Comparison of ENCODE assay signal across 25 cellular contexts in genomic region chr2:182912518-182912915, GRCh38. TPM values are rescaled to one million over a fixed set of nuclear protein-coding genes. Genes with fewer than 3 reads are reported as not detected.
"Had no signal": no experiment of that assay in that cellular context is flagged by ENCODE, and none has a peak within 500 bp of the region (broad histone marks: within the 10 kb centered on the region; RNA-seq: fewer than 3 reads in every experiment).

No MANE protein-coding gene starts in this region.

- ATAC-seq: heart left ventricle; left colon; left ventricle myocardium superior; pancreas; sciatic nerve; stimulated activated memory B cell treated with anti-CD40 and anti-IgM and Interleukin-4, amounts not matched to agents 10 μg/mL and 1 μg/mL and 100 μg/mL, for 72 hours had no signal

- H3K36me3 ChIP-seq: prostate gland had no signal

- H3K4me3 Mint-ChIP-seq: naive B cell; nephron; stimulated activated memory B cell treated with anti-CD40 and anti-IgM and Interleukin-4, amounts not matched to agents 10 μg/mL and 1 μg/mL and 100 μg/mL, for 72 hours; stimulated activated naive CD8-positive, alpha-beta T cell treated with anti-CD3 and anti-CD28 coated beads, Interleukin-15, Interleukin-2, amounts not matched to agents 100 ng/mL and 50 ng/mL, for 24 hours had no signal

- H3K27ac ChIP-seq: heart left ventricle, pancreas, prostate gland, spleen, testis, tibial nerve had no signal

- DNase-seq: effector memory CD4-positive, alpha-beta T cell; erythroblast; foreskin melanocyte; heart left ventricle; hippocampal formation; left colon; left ventricle myocardium superior; mesendoderm; naive B cell; occipital lobe; pancreas; retina; spleen; stimulated activated CD4-positive, alpha-beta T cell treated with anti-CD3 and anti-CD28 coated beads, Interleukin-15, amount 100 ng/mL, for 24 hours; stimulated activated CD4-positive, alpha-beta T cell treated with anti-CD3 and anti-CD28 coated beads, Interleukin-1b, Interleukin-23, amount 100 ng/mL, for 48 hours; stimulated activated CD4-positive, alpha-beta T cell treated with anti-CD3 and anti-CD28 coated beads, Interleukin-4, amount 100 ng/mL, for 24 hours; testis had no signal

- H3K27ac Mint-ChIP-seq: naive B cell; stimulated activated memory B cell treated with anti-CD40 and anti-IgM and Interleukin-4, amounts not matched to agents 10 μg/mL and 1 μg/mL and 100 μg/mL, for 72 hours; stimulated activated naive CD8-positive, alpha-beta T cell treated with anti-CD3 and anti-CD28 coated beads, Interleukin-15, Interleukin-2, amounts not matched to agents 100 ng/mL and 50 ng/mL, for 24 hours had no signal

- H3K4me3 ChIP-seq: heart left ventricle, lung, pancreas, prostate gland, spleen, testis, tibial nerve had no signal

- H3K4me1 ChIP-seq: pancreas, prostate gland, spleen, testis, tibial nerve had no signal

- H3K4me1 Mint-ChIP-seq: naive B cell; stimulated activated memory B cell treated with anti-CD40 and anti-IgM and Interleukin-4, amounts not matched to agents 10 μg/mL and 1 μg/mL and 100 μg/mL, for 72 hours had no signal

- H3K9me3 ChIP-seq: heart left ventricle, pancreas, prostate gland, spleen, testis, tibial nerve had no signal

- H3K9me3 Mint-ChIP-seq: nephron; stimulated activated memory B cell treated with anti-CD40 and anti-IgM and Interleukin-4, amounts not matched to agents 10 μg/mL and 1 μg/mL and 100 μg/mL, for 72 hours; stimulated activated naive CD8-positive, alpha-beta T cell treated with anti-CD3 and anti-CD28 coated beads, Interleukin-15, Interleukin-2, amounts not matched to agents 100 ng/mL and 50 ng/mL, for 24 hours had no signal

- H3K36me3 Mint-ChIP-seq: naive B cell; stimulated activated memory B cell treated with anti-CD40 and anti-IgM and Interleukin-4, amounts not matched to agents 10 μg/mL and 1 μg/mL and 100 μg/mL, for 72 hours had no signal

- H3K27me3 Mint-ChIP-seq: stimulated activated naive CD8-positive, alpha-beta T cell treated with anti-CD3 and anti-CD28 coated beads, Interleukin-15, Interleukin-2, amounts not matched to agents 100 ng/mL and 50 ng/mL, for 24 hours had no signal

- H3K27me3 ChIP-seq: heart left ventricle, pancreas, spleen, testis, tibial nerve had no signal

RNA-seq across cellular contexts. Expression of gene FRZB, which starts 46.1 kb away (rescaled TPM):
- total RNA-seq: glomerular endothelial cell had no signal
